In the genomic region with DNA sequence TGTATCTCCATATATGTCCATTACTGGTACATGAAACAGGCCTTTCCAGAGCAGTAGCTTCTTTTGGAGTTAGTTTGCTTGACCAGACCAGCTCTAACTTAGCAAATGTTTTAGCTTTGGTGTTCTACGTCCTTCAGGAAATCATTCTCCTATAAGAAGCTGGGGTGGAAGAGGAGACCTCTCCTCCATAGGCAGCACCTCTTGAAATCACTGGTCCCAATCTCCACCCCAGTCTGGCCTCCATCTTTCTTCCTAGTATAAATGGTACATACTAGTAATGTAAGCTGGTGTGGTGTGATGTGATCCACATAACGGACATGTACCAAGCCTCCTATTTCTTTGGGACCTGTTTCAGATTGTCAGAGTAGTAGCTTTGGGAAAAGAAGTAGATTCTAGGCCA, we compare ENCODE assay signal across 21 cellular contexts.
DNase-seq lines count a peak whose midpoint lies in the region; ATAC-seq, FAIRE-seq and TF ChIP-seq lines count a peak whose summit lies in the region.
"Had no signal": no experiment of that assay in that cellular context is flagged by ENCODE, and none has a peak within 500 bp of the region (broad histone marks: within the 10 kb centered on the region; RNA-seq: fewer than 3 reads in every experiment).

No MANE protein-coding gene starts in this region.

- no peak overlapping the region for H3K4me3 Mint-ChIP-seq in brain
- H3K4me3 Mint-ChIP-seq: activated CD4-positive, alpha-beta memory T cell treated with anti-CD3 and anti-CD28 coated beads for 36 hours; nephron progenitor cell; stimulated activated memory B cell treated with anti-CD40 and anti-IgM and Interleukin-4, amounts not matched to agents 10 μg/mL and 1 μg/mL and 100 μg/mL, for 72 hours had no signal

- no peaks in the 10 kb centered on the region for H3K27me3 Mint-ChIP-seq in brain
- H3K27me3 Mint-ChIP-seq: stimulated activated memory B cell treated with anti-CD40 and anti-IgM and Interleukin-4, amounts not matched to agents 10 μg/mL and 1 μg/mL and 100 μg/mL, for 72 hours had no signal

- H3K9me3 ChIP-seq in SJSA1 (replicated peaks) (no peaks in the 10 kb centered on the region), muscle layer of duodenum (ENCODE audit: control insufficient read depth in 1 of 2, low read length in 2 of 2) (no peaks in the 10 kb centered on the region), thoracic aorta (no peaks in the 10 kb centered on the region)

- peaks cover 40% of the 10 kb centered on the region for H3K4me1 ChIP-seq in SJSA1 (replicated peaks)
- H3K4me1 ChIP-seq in muscle layer of duodenum (ENCODE audit: control insufficient read depth in 1 of 2, insufficient read depth in 2 of 2, low read length in 2 of 2), result peaks cover 18 to 38% of the 10 kb centered on the region in 2 donors
- peaks cover 44 to 84% of the 10 kb centered on the region in 2 donors for H3K4me1 ChIP-seq in thoracic aorta (ENCODE audit: control insufficient read depth in 1 of 2, low read depth in 2 of 2)

- H3K36me3 ChIP-seq in SJSA1, result no peaks in the 10 kb centered on the region
- H3K36me3 ChIP-seq in muscle layer of duodenum (ENCODE audit: control insufficient read depth in 1 of 2, insufficient read depth in 2 of 2, low read length in 2 of 2), result no peaks in the 10 kb centered on the region
- H3K36me3 ChIP-seq in thoracic aorta, result no peaks in the 10 kb centered on the region

- peak overlapping the region in 3 of 5 experiments; percentile 22 to 93 (median 80) for H3K27ac Mint-ChIP-seq in brain
- H3K27ac Mint-ChIP-seq: activated CD4-positive, alpha-beta memory T cell treated with anti-CD3 and anti-CD28 coated beads for 36 hours; nephron progenitor cell; stimulated activated memory B cell treated with anti-CD40 and anti-IgM and Interleukin-4, amounts not matched to agents 10 μg/mL and 1 μg/mL and 100 μg/mL, for 72 hours had no signal

- FAIRE-seq in urothelium cell line (lab: Jason Lieb, UNC), result no peak

- H3K27me3 ChIP-seq in SJSA1 (replicated peaks) (no peaks in the 10 kb centered on the region), muscle layer of duodenum (ENCODE audit: low read depth, low read length) (no peaks in the 10 kb centered on the region), thoracic aorta (replicated peaks; ENCODE audit: insufficient read depth) (no peaks in the 10 kb centered on the region)

- peaks cover 49% of the 10 kb centered on the region for H3K4me1 Mint-ChIP-seq in brain

- DNase-seq in SJSA1 (ENCODE audit: low read depth in 1 of 2, low spot score in 2 of 2) (no peak), thoracic aorta (ENCODE audit: low spot score) (no peak), urothelium cell line (ENCODE audit: low spot score) (no peak), NCI-H2227 (lab: John Stamatoyannopoulos, UW; ENCODE audit: unreplicated experiment) (no peak)
- DNase-seq in activated effector memory CD4-positive, alpha-beta T cell treated with anti-CD3 and anti-CD28 coated beads, Interleukin-2, amount 50 U/mL, for 16 hours, result no peak
- DNase-seq: activated CD4-positive, alpha-beta memory T cell treated with anti-CD3 and anti-CD28 coated beads for 36 hours; activated T-cell treated with anti-CD3 and anti-CD28 coated beads, Interleukin-2, amount 50 U/mL, for 48 hours; central memory CD4-positive, alpha-beta T cell; effector CD4-positive, alpha-beta T cell; head of caudate nucleus; NCI-H1092 treated with DMSO at 0.1 percent for 48 hours; NCI-H2081; NCI-H510A treated with DMSO at 0.1 percent for 48 hours; nephron progenitor cell had no signal

- H3K27ac ChIP-seq in SJSA1 (peak overlapping the region; percentile 92), muscle layer of duodenum (ENCODE audit: low read length) (peak overlapping the region; percentile 52), thoracic aorta (peak overlapping the region; percentile 92 to 94)
- H3K27ac ChIP-seq: KMS-11, VCaP had no signal

- TF ChIP-seq CTCF in brain (conservative IDR thresholded peaks at IDR 0.05) (no peak), thoracic aorta (IDR thresholded peaks at IDR 0.05) (no peak)

- H3K4me3 ChIP-seq in SJSA1, result no peak overlapping the region
- H3K4me3 ChIP-seq in muscle layer of duodenum (ENCODE audit: low read depth in 1 of 2, low read length in 2 of 2), result no peak overlapping the region
- H3K4me3 ChIP-seq in thoracic aorta, result no peak overlapping the region

- H3K36me3 Mint-ChIP-seq in brain, result peaks cover 49% of the 10 kb centered on the region

- ATAC-seq in thoracic aorta (ENCODE audit: insufficient number of reproducible peaks, low FRiP score, low read depth) (no peak), HG02870 (IDR thresholded peaks at IDR 0.05; ENCODE audit: unreplicated experiment) (no peak)
- ATAC-seq: HCT116; stimulated activated memory B cell treated with anti-CD40 and anti-IgM and Interleukin-4, amounts not matched to agents 10 μg/mL and 1 μg/mL and 100 μg/mL, for 72 hours had no signal

- peaks cover 0 to 9% (median 5%) of the 10 kb centered on the region in 5 experiments for H3K9me3 Mint-ChIP-seq in brain
- H3K9me3 Mint-ChIP-seq: activated CD4-positive, alpha-beta memory T cell treated with anti-CD3 and anti-CD28 coated beads for 36 hours; stimulated activated memory B cell treated with anti-CD40 and anti-IgM and Interleukin-4, amounts not matched to agents 10 μg/mL and 1 μg/mL and 100 μg/mL, for 72 hours had no signal
